ENCODE assay signal across 1 cellular context in the genomic region with DNA sequence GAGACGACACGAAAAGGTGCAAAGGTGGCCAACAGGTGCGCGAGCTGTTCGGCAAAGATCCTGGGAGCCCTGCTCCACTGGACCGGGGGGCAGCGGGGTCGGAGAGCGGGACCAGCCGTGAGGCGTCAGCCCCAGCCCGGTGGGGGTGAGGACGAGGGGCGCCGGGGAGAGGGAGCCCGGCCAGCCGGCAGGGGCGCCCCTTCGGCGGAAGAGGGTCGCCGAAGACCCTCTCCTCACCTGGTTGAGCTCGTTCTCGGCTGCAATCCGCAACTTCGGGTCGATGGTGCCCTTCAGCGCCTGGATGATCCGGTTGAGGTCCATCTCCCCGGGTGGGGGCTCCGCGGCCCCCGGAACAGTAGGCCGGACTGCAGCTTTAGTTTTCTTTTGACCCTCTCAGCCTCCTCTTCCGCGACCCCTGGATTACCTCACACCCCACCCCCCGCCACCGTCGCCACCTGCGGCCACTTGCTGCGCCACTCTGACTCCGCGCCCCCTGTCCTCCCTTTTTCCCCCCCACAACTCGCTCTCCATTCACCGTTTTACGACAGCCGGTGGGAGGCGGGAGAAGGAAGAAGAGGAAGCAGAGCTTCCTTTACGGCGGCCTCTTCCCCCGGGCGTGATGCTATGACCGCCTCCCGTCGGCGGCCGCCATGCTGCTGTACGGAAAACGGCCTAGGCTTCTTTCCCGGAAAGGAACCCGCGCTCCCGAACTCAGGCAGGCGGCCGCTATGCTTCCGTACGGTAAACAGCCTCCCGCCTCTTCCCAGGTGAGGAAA.
TF ChIP-seq lines count a peak whose summit lies in the region.

A gene (minus strand): TSS at position 543 of the 776 bp plus-strand sequence. CDS start 222 bp downstream, at position 321.

TF ChIP-seq in HepG2, 621 proteins besides CTCF, POLR2A, EP300 and RAD21 (continued from another document and continues in another):
- TF ChIP-seq, protein P1, sequence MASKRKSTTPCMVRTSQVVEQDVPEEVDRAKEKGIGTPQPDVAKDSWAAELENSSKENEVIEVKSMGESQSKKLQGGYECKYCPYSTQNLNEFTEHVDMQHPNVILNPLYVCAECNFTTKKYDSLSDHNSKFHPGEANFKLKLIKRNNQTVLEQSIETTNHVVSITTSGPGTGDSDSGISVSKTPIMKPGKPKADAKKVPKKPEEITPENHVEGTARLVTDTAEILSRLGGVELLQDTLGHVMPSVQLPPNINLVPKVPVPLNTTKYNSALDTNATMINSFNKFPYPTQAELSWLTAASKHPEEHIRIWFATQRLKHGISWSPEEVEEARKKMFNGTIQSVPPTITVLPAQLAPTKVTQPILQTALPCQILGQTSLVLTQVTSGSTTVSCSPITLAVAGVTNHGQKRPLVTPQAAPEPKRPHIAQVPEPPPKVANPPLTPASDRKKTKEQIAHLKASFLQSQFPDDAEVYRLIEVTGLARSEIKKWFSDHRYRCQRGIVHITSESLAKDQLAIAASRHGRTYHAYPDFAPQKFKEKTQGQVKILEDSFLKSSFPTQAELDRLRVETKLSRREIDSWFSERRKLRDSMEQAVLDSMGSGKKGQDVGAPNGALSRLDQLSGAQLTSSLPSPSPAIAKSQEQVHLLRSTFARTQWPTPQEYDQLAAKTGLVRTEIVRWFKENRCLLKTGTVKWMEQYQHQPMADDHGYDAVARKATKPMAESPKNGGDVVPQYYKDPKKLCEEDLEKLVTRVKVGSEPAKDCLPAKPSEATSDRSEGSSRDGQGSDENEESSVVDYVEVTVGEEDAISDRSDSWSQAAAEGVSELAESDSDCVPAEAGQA (IDR thresholded peaks at IDR 0.05; ENCODE audit: low read depth) = peak; percentile 60; the same call in 1 of the 2 replicates
- TF ChIP-seq, protein P1 (CRISPR knock-in tag; IDR thresholded peaks at IDR 0.05; ENCODE audit: borderline replicate concordance) = no peak
- TF ChIP-seq REL (CRISPR knock-in tag; conservative IDR thresholded peaks at IDR 0.05) (0 out of 2 replicates have a peak, but pooled peaks have one; percentile 39), KLF6 (CRISPR knock-in tag; IDR thresholded peaks at IDR 0.05) (no peak), TAF1 (CRISPR knock-in tag; IDR thresholded peaks at IDR 0.05) (peak; percentile 33; the same call in 1 of the 2 replicates), SMARCC2 (IDR thresholded peaks at IDR 0.05) (no peak), GFI1 (CRISPR knock-in tag; IDR thresholded peaks at IDR 0.05; ENCODE audit: borderline replicate concordance) (peak; percentile 44; the same call in 1 of the 2 replicates), BRD4 (CRISPR knock-in tag; IDR thresholded peaks at IDR 0.05) (peak; percentile 34; the same call in 1 of the 2 replicates), YEATS4 (CRISPR knock-in tag; IDR thresholded peaks at IDR 0.05; ENCODE audit: borderline replicate concordance) (peak; percentile 60; the same call in 1 of the 2 replicates), HNRNPLL (IDR thresholded peaks at IDR 0.05; ENCODE audit: low read depth, low read length, poor library complexity, severe bottlenecking) (peak; percentile 68), NR2F6 (IDR thresholded peaks at IDR 0.05) (peak; percentile 22; the same call in 1 of the 2 replicates), NR2F6 (CRISPR knock-in tag; IDR thresholded peaks at IDR 0.05) (no peak), ZNF790 (CRISPR knock-in tag; IDR thresholded peaks at IDR 0.05; ENCODE audit: borderline replicate concordance) (0 out of 2 replicates have a peak, but pooled peaks have one; percentile 30), GLI4 (CRISPR knock-in tag; IDR thresholded peaks at IDR 0.05; ENCODE audit: borderline replicate concordance) (peak; percentile 58; the same call in 1 of the 2 replicates), SKI (IDR thresholded peaks at IDR 0.05; ENCODE audit: partially characterized antibody) (peak; percentile 45), PHF20 (CRISPR knock-in tag; IDR thresholded peaks at IDR 0.05) (peak; percentile 80), KDM5B (CRISPR knock-in tag; IDR thresholded peaks at IDR 0.05; ENCODE audit: borderline replicate concordance) (peak; percentile 56; the same call in 1 of the 2 replicates), ZNF350 (CRISPR knock-in tag; IDR thresholded peaks at IDR 0.05; ENCODE audit: borderline replicate concordance, low read depth) (peak; percentile 76), ZNF777 (CRISPR knock-in tag; IDR thresholded peaks at IDR 0.05) (0 out of 2 replicates have a peak, but pooled peaks have one; percentile 14), POGZ (CRISPR knock-in tag; IDR thresholded peaks at IDR 0.05) (peak; percentile 68), KMT2B (CRISPR knock-in tag; IDR thresholded peaks at IDR 0.05) (peak; percentile 81; the same call in 1 of the 2 replicates), REPIN1 (CRISPR knock-in tag; IDR thresholded peaks at IDR 0.05; ENCODE audit: borderline replicate concordance, low read depth) (peak; percentile 65), TCF7L2 (IDR thresholded peaks at IDR 0.05; ENCODE audit: low read depth, low read length) (no peak), FOXJ3 (CRISPR knock-in tag; IDR thresholded peaks at IDR 0.05; ENCODE audit: borderline replicate concordance) (peak; percentile 58; the same call in 1 of the 2 replicates), TAF15 (IDR thresholded peaks at IDR 0.05; ENCODE audit: low read depth, low read length, poor library complexity, severe bottlenecking) (no peak), JUND (CRISPR knock-in tag; IDR thresholded peaks at IDR 0.05) (0 out of 2 replicates have a peak, but pooled peaks have one; percentile 9), FOXA1 (IDR thresholded peaks at IDR 0.05) (no peak), FOXA1 (CRISPR knock-in tag; IDR thresholded peaks at IDR 0.05) (peak; percentile 38; the same call in 1 of the 2 replicates), KDM5A (IDR thresholded peaks at IDR 0.05; ENCODE audit: borderline replicate concordance, low read length) (peak; percentile 51; the same call in 1 of the 2 replicates), ELF3 (CRISPR knock-in tag; IDR thresholded peaks at IDR 0.05) (peak; percentile 91), HNRNPK (IDR thresholded peaks at IDR 0.05; ENCODE audit: low read depth, low read length, poor library complexity, severe bottlenecking) (peak; percentile 45), ZNF224 (CRISPR knock-in tag; IDR thresholded peaks at IDR 0.05) (0 out of 2 replicates have a peak, but pooled peaks have one; percentile 42), HNRNPL (IDR thresholded peaks at IDR 0.05; ENCODE audit: low read depth, low read length) (peak; percentile 53; the same call in 1 of the 2 replicates), ETV6 (CRISPR knock-in tag; conservative IDR thresholded peaks at IDR 0.05) (peak; percentile 78; the same call in 1 of the 2 replicates), IRF2 (CRISPR knock-in tag; IDR thresholded peaks at IDR 0.05) (peak; percentile 45), ZNF776 (CRISPR knock-in tag; IDR thresholded peaks at IDR 0.05) (no peak), ZNF431 (CRISPR knock-in tag; IDR thresholded peaks at IDR 0.05; ENCODE audit: borderline replicate concordance, low read depth) (no peak; the same call in 1 of the 2 replicates), KLF12 (CRISPR knock-in tag; IDR thresholded peaks at IDR 0.05; ENCODE audit: borderline replicate concordance) (peak; percentile 33; the same call in 1 of the 2 replicates), ZNF547 (CRISPR knock-in tag; IDR thresholded peaks at IDR 0.05) (peak; percentile 54; the same call in 1 of the 2 replicates), ZNF674 (CRISPR knock-in tag; IDR thresholded peaks at IDR 0.05; ENCODE audit: low read depth) (0 out of 2 replicates have a peak, but pooled peaks have one; percentile 68)
- TF ChIP-seq, protein P2, sequence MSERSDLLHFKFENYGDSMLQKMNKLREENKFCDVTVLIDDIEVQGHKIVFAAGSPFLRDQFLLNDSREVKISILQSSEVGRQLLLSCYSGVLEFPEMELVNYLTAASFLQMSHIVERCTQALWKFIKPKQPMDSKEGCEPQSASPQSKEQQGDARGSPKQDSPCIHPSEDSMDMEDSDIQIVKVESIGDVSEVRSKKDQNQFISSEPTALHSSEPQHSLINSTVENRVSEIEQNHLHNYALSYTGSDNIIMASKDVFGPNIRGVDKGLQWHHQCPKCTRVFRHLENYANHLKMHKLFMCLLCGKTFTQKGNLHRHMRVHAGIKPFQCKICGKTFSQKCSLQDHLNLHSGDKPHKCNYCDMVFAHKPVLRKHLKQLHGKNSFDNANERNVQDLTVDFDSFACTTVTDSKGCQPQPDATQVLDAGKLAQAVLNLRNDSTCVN (CRISPR knock-in tag; IDR thresholded peaks at IDR 0.05; ENCODE audit: borderline replicate concordance) = peak; percentile 27; the same call in 1 of the 2 replicates
- TF ChIP-seq, protein P3, sequence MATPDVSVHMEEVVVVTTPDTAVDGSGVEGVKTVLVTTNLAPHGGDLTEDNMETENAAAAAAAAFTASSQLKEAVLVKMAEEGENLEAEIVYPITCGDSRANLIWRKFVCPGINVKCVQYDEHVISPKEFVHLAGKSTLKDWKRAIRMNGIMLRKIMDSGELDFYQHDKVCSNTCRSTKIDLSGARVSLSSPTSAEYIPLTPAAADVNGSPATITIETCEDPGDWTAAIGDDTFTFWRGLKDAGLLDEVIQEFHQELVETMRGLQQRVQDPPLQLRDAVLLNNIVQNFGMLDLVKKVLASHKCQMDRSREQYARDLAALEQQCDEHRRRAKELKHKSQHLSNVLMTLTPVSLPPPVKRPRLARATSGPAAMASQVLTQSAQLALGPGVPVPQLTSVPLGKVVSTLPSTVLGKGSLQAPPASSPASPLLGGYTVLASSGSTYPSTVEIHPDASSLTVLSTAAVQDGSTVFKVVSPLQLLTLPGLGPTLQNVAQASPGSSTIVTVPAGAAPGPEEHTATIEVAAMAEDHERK (CRISPR knock-in tag; IDR thresholded peaks at IDR 0.05; ENCODE audit: low read depth) = 0 out of 2 replicates have a peak, but pooled peaks have one; percentile 36
- TF ChIP-seq, protein P4, sequence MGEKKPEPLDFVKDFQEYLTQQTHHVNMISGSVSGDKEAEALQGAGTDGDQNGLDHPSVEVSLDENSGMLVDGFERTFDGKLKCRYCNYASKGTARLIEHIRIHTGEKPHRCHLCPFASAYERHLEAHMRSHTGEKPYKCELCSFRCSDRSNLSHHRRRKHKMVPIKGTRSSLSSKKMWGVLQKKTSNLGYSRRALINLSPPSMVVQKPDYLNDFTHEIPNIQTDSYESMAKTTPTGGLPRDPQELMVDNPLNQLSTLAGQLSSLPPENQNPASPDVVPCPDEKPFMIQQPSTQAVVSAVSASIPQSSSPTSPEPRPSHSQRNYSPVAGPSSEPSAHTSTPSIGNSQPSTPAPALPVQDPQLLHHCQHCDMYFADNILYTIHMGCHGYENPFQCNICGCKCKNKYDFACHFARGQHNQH (CRISPR knock-in tag; IDR thresholded peaks at IDR 0.05) = 0 out of 2 replicates have a peak, but pooled peaks have one; percentile 32
- TF ChIP-seq, protein P5, sequence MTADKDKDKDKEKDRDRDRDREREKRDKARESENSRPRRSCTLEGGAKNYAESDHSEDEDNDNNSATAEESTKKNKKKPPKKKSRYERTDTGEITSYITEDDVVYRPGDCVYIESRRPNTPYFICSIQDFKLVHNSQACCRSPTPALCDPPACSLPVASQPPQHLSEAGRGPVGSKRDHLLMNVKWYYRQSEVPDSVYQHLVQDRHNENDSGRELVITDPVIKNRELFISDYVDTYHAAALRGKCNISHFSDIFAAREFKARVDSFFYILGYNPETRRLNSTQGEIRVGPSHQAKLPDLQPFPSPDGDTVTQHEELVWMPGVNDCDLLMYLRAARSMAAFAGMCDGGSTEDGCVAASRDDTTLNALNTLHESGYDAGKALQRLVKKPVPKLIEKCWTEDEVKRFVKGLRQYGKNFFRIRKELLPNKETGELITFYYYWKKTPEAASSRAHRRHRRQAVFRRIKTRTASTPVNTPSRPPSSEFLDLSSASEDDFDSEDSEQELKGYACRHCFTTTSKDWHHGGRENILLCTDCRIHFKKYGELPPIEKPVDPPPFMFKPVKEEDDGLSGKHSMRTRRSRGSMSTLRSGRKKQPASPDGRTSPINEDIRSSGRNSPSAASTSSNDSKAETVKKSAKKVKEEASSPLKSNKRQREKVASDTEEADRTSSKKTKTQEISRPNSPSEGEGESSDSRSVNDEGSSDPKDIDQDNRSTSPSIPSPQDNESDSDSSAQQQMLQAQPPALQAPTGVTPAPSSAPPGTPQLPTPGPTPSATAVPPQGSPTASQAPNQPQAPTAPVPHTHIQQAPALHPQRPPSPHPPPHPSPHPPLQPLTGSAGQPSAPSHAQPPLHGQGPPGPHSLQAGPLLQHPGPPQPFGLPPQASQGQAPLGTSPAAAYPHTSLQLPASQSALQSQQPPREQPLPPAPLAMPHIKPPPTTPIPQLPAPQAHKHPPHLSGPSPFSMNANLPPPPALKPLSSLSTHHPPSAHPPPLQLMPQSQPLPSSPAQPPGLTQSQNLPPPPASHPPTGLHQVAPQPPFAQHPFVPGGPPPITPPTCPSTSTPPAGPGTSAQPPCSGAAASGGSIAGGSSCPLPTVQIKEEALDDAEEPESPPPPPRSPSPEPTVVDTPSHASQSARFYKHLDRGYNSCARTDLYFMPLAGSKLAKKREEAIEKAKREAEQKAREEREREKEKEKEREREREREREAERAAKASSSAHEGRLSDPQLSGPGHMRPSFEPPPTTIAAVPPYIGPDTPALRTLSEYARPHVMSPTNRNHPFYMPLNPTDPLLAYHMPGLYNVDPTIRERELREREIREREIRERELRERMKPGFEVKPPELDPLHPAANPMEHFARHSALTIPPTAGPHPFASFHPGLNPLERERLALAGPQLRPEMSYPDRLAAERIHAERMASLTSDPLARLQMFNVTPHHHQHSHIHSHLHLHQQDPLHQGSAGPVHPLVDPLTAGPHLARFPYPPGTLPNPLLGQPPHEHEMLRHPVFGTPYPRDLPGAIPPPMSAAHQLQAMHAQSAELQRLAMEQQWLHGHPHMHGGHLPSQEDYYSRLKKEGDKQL (CRISPR knock-in tag; IDR thresholded peaks at IDR 0.05; ENCODE audit: low read depth) = no peak
- TF ChIP-seq, protein P6, sequence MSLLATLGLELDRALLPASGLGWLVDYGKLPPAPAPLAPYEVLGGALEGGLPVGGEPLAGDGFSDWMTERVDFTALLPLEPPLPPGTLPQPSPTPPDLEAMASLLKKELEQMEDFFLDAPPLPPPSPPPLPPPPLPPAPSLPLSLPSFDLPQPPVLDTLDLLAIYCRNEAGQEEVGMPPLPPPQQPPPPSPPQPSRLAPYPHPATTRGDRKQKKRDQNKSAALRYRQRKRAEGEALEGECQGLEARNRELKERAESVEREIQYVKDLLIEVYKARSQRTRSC (CRISPR knock-in tag; IDR thresholded peaks at IDR 0.05; ENCODE audit: low read depth) = no peak
